1 cellular context compared by ENCODE assay signal in the genomic region with DNA sequence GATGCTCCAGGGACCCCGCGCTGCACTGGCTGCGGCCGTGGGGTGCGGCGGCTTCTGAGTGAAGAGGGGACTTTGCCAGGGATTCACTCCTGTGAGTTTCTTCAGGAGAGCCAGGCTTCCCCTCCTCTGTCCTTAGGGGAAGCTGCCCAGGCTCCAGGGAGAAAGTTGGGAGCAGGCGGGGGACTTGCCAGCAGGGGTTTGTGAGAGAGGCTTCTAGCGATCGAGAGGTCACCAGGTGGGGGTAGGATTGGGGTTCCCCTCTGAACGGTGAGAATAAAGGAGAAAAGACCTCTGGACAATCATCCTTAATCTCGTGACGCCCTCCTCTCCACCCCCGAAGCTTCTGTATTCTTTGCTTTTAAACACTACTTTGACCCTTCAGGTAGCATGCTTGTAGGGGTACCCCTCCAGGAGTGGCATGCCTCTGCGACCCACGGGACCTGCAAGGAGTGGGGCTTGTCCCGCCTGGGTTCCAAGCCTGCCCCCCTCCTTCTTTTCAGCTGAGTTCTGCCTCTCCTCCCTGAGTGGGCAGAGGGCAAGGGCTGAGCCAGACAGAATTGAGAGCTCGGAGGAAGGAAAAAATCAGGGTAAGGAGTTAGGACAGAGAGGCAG.
TF ChIP-seq lines count a peak whose summit lies in the region.

No MANE protein-coding gene starts in this region.

TF ChIP-seq in H1, 55 proteins besides CTCF, POLR2A, EP300 and RAD21:
- TF ChIP-seq SIX5 (IDR thresholded peaks at IDR 0.05; ENCODE audit: low read depth, low read length) (no peak), PHF8 (conservative IDR thresholded peaks at IDR 0.05; ENCODE audit: low read depth, low read length) (no peak), GTF2F1 (IDR thresholded peaks at IDR 0.05; ENCODE audit: borderline replicate concordance, low read depth, low read length) (no peak), GABPA (IDR thresholded peaks at IDR 0.05; ENCODE audit: borderline replicate concordance, insufficient read depth, low read length) (no peak), MAFK (IDR thresholded peaks at IDR 0.05; ENCODE audit: low read depth, low read length) (no peak), FOSL1 (IDR thresholded peaks at IDR 0.05; ENCODE audit: insufficient read depth, low read depth, low read length) (no peak), TCF12 (IDR thresholded peaks at IDR 0.05; ENCODE audit: low read depth, low read length) (no peak), CHD2 (IDR thresholded peaks at IDR 0.05; ENCODE audit: low read length) (no peak), EZH2 (IDR thresholded peaks at IDR 0.05; ENCODE audit: low read depth, low read length, severe bottlenecking) (no peak), NANOG (IDR thresholded peaks at IDR 0.05; ENCODE audit: insufficient read depth, low read depth, low read length, poor library complexity, severe bottlenecking) (no peak), SRF (IDR thresholded peaks at IDR 0.05; ENCODE audit: low read depth, low read length) (no peak), CHD1 (IDR thresholded peaks at IDR 0.05; ENCODE audit: low read depth, low read length) (no peak), CHD7 (IDR thresholded peaks at IDR 0.05; ENCODE audit: insufficient replicate concordance, low read length) (no peak), BCL11A (IDR thresholded peaks at IDR 0.05; ENCODE audit: low read depth in 2 of 2, low read length in 2 of 2) (no peak), TBP (IDR thresholded peaks at IDR 0.05; ENCODE audit: low read depth, low read length) (no peak), YY1 (IDR thresholded peaks at IDR 0.05; ENCODE audit: low read depth, low read length) (no peak)
- TF ChIP-seq, protein P1, sequence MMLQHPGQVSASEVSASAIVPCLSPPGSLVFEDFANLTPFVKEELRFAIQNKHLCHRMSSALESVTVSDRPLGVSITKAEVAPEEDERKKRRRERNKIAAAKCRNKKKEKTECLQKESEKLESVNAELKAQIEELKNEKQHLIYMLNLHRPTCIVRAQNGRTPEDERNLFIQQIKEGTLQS (IDR thresholded peaks at IDR 0.05; ENCODE audit: insufficient read depth, low read depth, low read length) = no peak
